ENCODE assay signal across 8 cellular contexts in the genomic region with DNA sequence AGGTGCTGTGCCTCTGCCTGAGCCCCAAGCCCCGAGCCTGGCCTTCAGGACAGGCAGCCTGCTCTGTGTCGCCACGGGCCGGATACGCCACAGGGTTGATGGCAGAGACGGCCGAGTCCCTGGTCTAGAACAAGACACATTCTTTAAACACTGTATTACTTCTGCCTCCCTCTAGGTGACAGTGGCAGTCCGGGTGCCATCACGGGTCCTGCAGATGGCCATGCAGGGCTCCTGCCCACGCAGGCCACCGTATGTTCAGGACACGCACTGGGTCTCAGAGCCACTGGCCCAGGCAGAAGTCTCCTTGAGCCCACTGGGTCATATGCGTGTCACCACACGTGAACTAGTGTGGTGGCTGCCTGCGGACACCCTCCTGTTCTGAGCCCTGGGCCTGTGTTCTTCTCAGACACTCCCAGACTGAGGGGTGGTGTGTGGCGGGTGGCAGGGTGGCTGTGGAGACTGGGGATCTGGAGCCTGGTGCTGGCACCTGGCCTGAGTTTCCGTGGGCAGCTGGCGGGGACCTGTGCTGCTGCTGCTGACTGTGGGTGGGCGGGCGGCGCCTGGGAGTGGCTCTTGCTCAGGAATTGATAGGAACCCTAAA. TPM values are rescaled to one million over a fixed set of nuclear protein-coding genes. Genes with fewer than 3 reads are reported as not detected.
DNase-seq lines count a peak whose midpoint lies in the region; ATAC-seq and TF ChIP-seq lines count a peak whose summit lies in the region.
"Had no signal": no experiment of that assay in that cellular context is flagged by ENCODE, and none has a peak within 500 bp of the region (broad histone marks: within the 10 kb centered on the region; RNA-seq: fewer than 3 reads in every experiment).

No MANE protein-coding gene starts in this region.

- no peak for DNase-seq in activated T-cell treated with anti-CD3 and anti-CD28 coated beads, Interleukin-2, amount 50 U/mL, for 24 hours
- DNase-seq in activated T-cell treated with anti-CD3 and anti-CD28 coated beads, Interleukin-2, amount 50 U/mL, for 1 hour = no peak
- peak; percentile 62 for DNase-seq in WERI-Rb-1
- no peak for DNase-seq in suprapubic skin (ENCODE audit: low spot score in 2 of 2)
- no peak for DNase-seq in iPS-NIHi7 (ENCODE audit: extremely low spot score)
- DNase-seq: activated naive CD4-positive, alpha-beta T cell; NCI-H446 treated with DMSO at 0.1 percent for 48 hours had no signal

- 62% methylated on average over 8 of the region's 21 CpGs for WGBS in suprapubic skin

- no peaks in the 10 kb centered on the region for H3K9me3 Mint-ChIP-seq in activated T-cell treated with anti-CD3 and anti-CD28 coated beads, Interleukin-2, amount 50 U/mL, for 24 hours

- peaks cover 31% of the 10 kb centered on the region for H3K4me1 Mint-ChIP-seq in activated T-cell treated with anti-CD3 and anti-CD28 coated beads, Interleukin-2, amount 50 U/mL, for 24 hours (ENCODE audit: low read depth)

- H3K4me1 ChIP-seq in suprapubic skin = peaks cover 72% of the 10 kb centered on the region

- peaks cover 69% of the 10 kb centered on the region for H3K36me3 ChIP-seq in WERI-Rb-1
- peaks cover 55% of the 10 kb centered on the region for H3K36me3 ChIP-seq in suprapubic skin

- H3K4me3 Mint-ChIP-seq in activated T-cell treated with anti-CD3 and anti-CD28 coated beads, Interleukin-2, amount 50 U/mL, for 24 hours = no peak overlapping the region

- no peak overlapping the region for H3K4me3 ChIP-seq in WERI-Rb-1 (ENCODE audit: low read depth, low read length)
- H3K4me3 ChIP-seq in suprapubic skin = no peak overlapping the region

- TF ChIP-seq POLR2A in suprapubic skin (IDR thresholded peaks at IDR 0.05) = no peak

- peak overlapping the region; percentile 83 for H3K27ac Mint-ChIP-seq in activated T-cell treated with anti-CD3 and anti-CD28 coated beads, Interleukin-2, amount 50 U/mL, for 24 hours

- no peak for TF ChIP-seq EP300 in suprapubic skin (IDR thresholded peaks at IDR 0.05)

- H3K9me3 ChIP-seq in WERI-Rb-1 (ENCODE audit: severe bottlenecking) = no peaks in the 10 kb centered on the region
- no peaks in the 10 kb centered on the region for H3K9me3 ChIP-seq in suprapubic skin

- no peaks in the 10 kb centered on the region for H3K27me3 Mint-ChIP-seq in activated T-cell treated with anti-CD3 and anti-CD28 coated beads, Interleukin-2, amount 50 U/mL, for 24 hours

- peak; percentile 39; the same call in 1 of the 2 replicates for TF ChIP-seq CTCF in WERI-Rb-1 (IDR thresholded peaks at IDR 0.05; ENCODE audit: low read depth, low read length)
- TF ChIP-seq CTCF in suprapubic skin (IDR thresholded peaks at IDR 0.05) = no peak

- H3K27ac ChIP-seq in WERI-Rb-1 (peak overlapping the region; percentile 14; the same call in 1 of the 2 replicates), suprapubic skin (peak overlapping the region; percentile 34)

- H3K36me3 Mint-ChIP-seq in activated T-cell treated with anti-CD3 and anti-CD28 coated beads, Interleukin-2, amount 50 U/mL, for 24 hours (ENCODE audit: low read depth) = peaks cover 81% of the 10 kb centered on the region

- no peak for ATAC-seq in GM19463 (IDR thresholded peaks at IDR 0.05; ENCODE audit: unreplicated experiment)

- H3K27me3 ChIP-seq in WERI-Rb-1 (ENCODE audit: insufficient read depth, low read depth, severe bottlenecking) = no peaks in the 10 kb centered on the region
- no peaks in the 10 kb centered on the region for H3K27me3 ChIP-seq in suprapubic skin

RNA-seq across cellular contexts. Expression of a gene that starts 4.4 kb away (rescaled TPM):
- 10 to 100 TPM; 36.1 to 78.0 (median 62.9) TPM for total RNA-seq in suprapubic skin

RNA-seq across cellular contexts. Expression of a gene that starts 4.9 kb away (rescaled TPM):
- 100 to 1,000 TPM in 1 of 4 donors, 10 to 100 TPM in 3; 48.0 to 103 (median 64.8) TPM for total RNA-seq in suprapubic skin

RNA-seq across cellular contexts. Expression of a gene that starts 17.4 kb away (rescaled TPM):
- 1 to 10 TPM; 1.7 to 4.3 (median 3.0) TPM for total RNA-seq in suprapubic skin

RNA-seq across cellular contexts. Expression of a gene that starts 24.5 kb away (rescaled TPM):
- not detected for total RNA-seq in suprapubic skin

RNA-seq across cellular contexts. Expression of a gene that starts 50.3 kb away (rescaled TPM):
- total RNA-seq in suprapubic skin = 1 to 10 TPM in 1 of 4 donors, under 1 TPM in 1, not detected in 2; 0.55 to 1.4 TPM
